In genomic region chr6:117188627-117189201, GRCh38 we compare ENCODE assay signal across 12 cellular contexts.
A peak's percentile ranks its signal among the peaks of the same experiment; 100 is the strongest.
DNase-seq lines count a peak whose midpoint lies in the region; ATAC-seq and TF ChIP-seq lines count a peak whose summit lies in the region.
"Had no signal": no experiment of that assay in that cellular context is flagged by ENCODE, and none has a peak within 500 bp of the region (broad histone marks: within the 10 kb centered on the region; RNA-seq: fewer than 3 reads in every experiment).

No MANE protein-coding gene starts in this region.

- no peaks in the 10 kb centered on the region for H3K4me1 ChIP-seq in cardiac muscle cell (ENCODE audit: low read depth)
- H3K4me1 ChIP-seq in endodermal cell (ENCODE audit: control insufficient read depth, insufficient read depth, low read length), result peaks cover 2% of the 10 kb centered on the region
- no peaks in the 10 kb centered on the region for H3K4me1 ChIP-seq in transverse colon

- WGBS in endodermal cell (ENCODE audit: insufficient coverage in 1 of 2, insufficient read length in 1 of 2), 2 experiments, result 22% methylated on average over 1 of the region's 2 CpGs; no CpG with 5 or more reads in 1 of the 2 experiments
- WGBS in transverse colon (ENCODE audit: low coverage in 1 of 2), 2 donors, result 4 to 13% methylated on average over 2 of the region's 2 CpGs

- no peak for TF ChIP-seq POLR2A in transverse colon (IDR thresholded peaks at IDR 0.05)

- H3K4me1 Mint-ChIP-seq in endodermal cell, result peaks cover 10% of the 10 kb centered on the region
- H3K4me1 Mint-ChIP-seq: activated B cell treated with CpG ODN at 0.5 μM for 24 hours had no signal

- no peaks in the 10 kb centered on the region for H3K36me3 Mint-ChIP-seq in endodermal cell (ENCODE audit: low read depth)
- H3K36me3 Mint-ChIP-seq: activated naive CD8-positive, alpha-beta T cell had no signal

- no peak overlapping the region for H3K4me3 Mint-ChIP-seq in endodermal cell
- H3K4me3 Mint-ChIP-seq: activated B cell treated with CpG ODN at 0.5 μM for 24 hours; activated naive CD8-positive, alpha-beta T cell had no signal

- no peak for ATAC-seq in HG02678 (IDR thresholded peaks at IDR 0.05; ENCODE audit: unreplicated experiment)
- ATAC-seq in GM21390 (IDR thresholded peaks at IDR 0.05; ENCODE audit: unreplicated experiment), result no peak

- H3K27ac ChIP-seq in cardiac muscle cell (no peak overlapping the region), endodermal cell (ENCODE audit: low read depth, low read length) (no peak overlapping the region), transverse colon (no peak overlapping the region)
- H3K27ac ChIP-seq: neutrophil had no signal

- peaks cover 5% of the 10 kb centered on the region for H3K9me3 Mint-ChIP-seq in endodermal cell
- H3K9me3 Mint-ChIP-seq: activated B cell treated with CpG ODN at 0.5 μM for 24 hours had no signal

- H3K27ac Mint-ChIP-seq in endodermal cell, result no peak overlapping the region
- H3K27ac Mint-ChIP-seq: activated B cell treated with CpG ODN at 0.5 μM for 24 hours; activated naive CD8-positive, alpha-beta T cell had no signal

- in situ Hi-C loops in transverse colon (cut with MboI; ENCODE audit: low pct_ligation_motif_present in 1 of 4, low pct_unique_long_range_greater_than_20kb in 1 of 4, low sequenced_read_pairs in 3 of 4), result no loop called here

- H3K36me3 ChIP-seq in cardiac muscle cell (no peaks in the 10 kb centered on the region), endodermal cell (ENCODE audit: control insufficient read depth, insufficient read depth, low read length) (no peaks in the 10 kb centered on the region), transverse colon (no peaks in the 10 kb centered on the region)
- H3K36me3 ChIP-seq: neutrophil had no signal

- no peak for TF ChIP-seq EP300 in transverse colon (IDR thresholded peaks at IDR 0.05; ENCODE audit: low read depth)

- no peaks in the 10 kb centered on the region for H3K27me3 Mint-ChIP-seq in endodermal cell (ENCODE audit: insufficient read depth)
- H3K27me3 Mint-ChIP-seq: activated B cell treated with CpG ODN at 0.5 μM for 24 hours; activated naive CD8-positive, alpha-beta T cell had no signal

- H3K9ac ChIP-seq in endodermal cell (ENCODE audit: extremely low read depth, low read length, poor library complexity, severe bottlenecking), result no peak overlapping the region

- DNase-seq in cardiac muscle cell (ENCODE audit: low read depth in 1 of 2, low spot score in 1 of 2) (no peak), cardiac septum (ENCODE audit: low spot score) (no peak), NAMALWA (ENCODE audit: low spot score) (peak; percentile 36), endodermal cell (no peak), transverse colon (no peak), HK-2 (ENCODE audit: unreplicated experiment) (no peak)
- DNase-seq: activated B cell treated with CpG ODN at 0.5 μM for 24 hours, foreskin melanocyte had no signal

- TF ChIP-seq CTCF in cardiac muscle cell (IDR thresholded peaks at IDR 0.05; ENCODE audit: low read depth, low read length) (peak; percentile 10), endodermal cell (conservative IDR thresholded peaks at IDR 0.05) (peak; percentile 84), transverse colon (IDR thresholded peaks at IDR 0.05) (peak; percentile 25 to 37 (median 29))

- H3K9me3 ChIP-seq in cardiac muscle cell (ENCODE audit: low read depth) (no peaks in the 10 kb centered on the region), endodermal cell (ENCODE audit: control insufficient read depth, low read length) (no peaks in the 10 kb centered on the region), transverse colon (no peaks in the 10 kb centered on the region)
- H3K9me3 ChIP-seq: neutrophil had no signal

- H3K4me3 ChIP-seq in cardiac muscle cell (no peak overlapping the region), endodermal cell (ENCODE audit: low read length) (no peak overlapping the region), transverse colon (no peak overlapping the region)

- intact Hi-C loops in cardiac septum (cut with DNase I), result loop anchor here (2.0 kb wide), 1 partner anchor 218 kb away; no protein-coding TSS in a partner anchor
- intact Hi-C loops in transverse colon (cut with DNase I; ENCODE audit: low total_unique reads), result no loop called here

- H3K27me3 ChIP-seq in cardiac muscle cell (no peaks in the 10 kb centered on the region), endodermal cell (ENCODE audit: control insufficient read depth, insufficient read depth, low read length, poor library complexity, severe bottlenecking) (no peaks in the 10 kb centered on the region), transverse colon (no peaks in the 10 kb centered on the region)
- H3K27me3 ChIP-seq: neutrophil had no signal

Comparison
In these comparisons a context has a peak if more than half of its experiments do, and no peak if none do; other contexts are left out.
1. CTCF ChIP-seq: peak in every context shown above with its lines; median percentile 84 in endodermal cell; 29 in transverse colon; 10 in cardiac muscle cell.